10 cellular contexts compared by ENCODE assay signal in the genomic region with DNA sequence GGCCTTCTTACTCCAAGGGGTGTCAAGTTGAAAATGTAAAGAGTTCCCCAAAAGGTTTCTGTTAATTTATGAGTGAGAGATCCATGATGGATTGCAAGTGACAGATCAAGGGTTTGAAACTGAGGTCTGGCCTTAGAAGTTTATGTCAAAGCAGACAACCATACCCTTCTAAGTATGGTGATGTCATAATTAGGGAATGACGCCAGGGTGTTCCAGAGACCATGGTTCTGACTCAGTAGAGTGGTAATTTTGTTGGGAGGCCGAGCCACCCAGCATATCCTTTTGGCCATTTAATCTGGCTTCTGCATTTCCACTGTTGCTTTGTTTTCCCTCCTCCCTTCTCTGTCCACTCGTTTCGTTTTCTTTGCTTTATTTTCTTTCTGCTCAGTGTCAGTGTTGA. TPM values are rescaled to one million over a fixed set of nuclear protein-coding genes. Genes with fewer than 3 reads are reported as not detected.
DNase-seq lines count a peak whose midpoint lies in the region; ATAC-seq and TF ChIP-seq lines count a peak whose summit lies in the region.
"Had no signal": no experiment of that assay in that cellular context is flagged by ENCODE, and none has a peak within 500 bp of the region (broad histone marks: within the 10 kb centered on the region; RNA-seq: fewer than 3 reads in every experiment).

No MANE protein-coding gene starts in this region.

- H3K4me3 Mint-ChIP-seq in activated naive CD8-positive, alpha-beta T cell = peak overlapping the region; percentile 2
- no peak overlapping the region for H3K4me3 Mint-ChIP-seq in activated naive CD8-positive, alpha-beta T cell treated with anti-CD3 and anti-CD28 coated beads for 36 hours
- peak overlapping the region; percentile 100 for H3K4me3 Mint-ChIP-seq in neural crest cell
- H3K4me3 Mint-ChIP-seq: activated naive CD8-positive, alpha-beta T cell treated with anti-CD3 and anti-CD28 coated beads, Interleukin-2, amount 10 ng/mL, durations not matched to agents 7 days and 5 days had no signal

- DNase-seq in activated naive CD8-positive, alpha-beta T cell treated with anti-CD3 and anti-CD28 coated beads for 36 hours = no peak
- DNase-seq in RKO (ENCODE audit: low spot score) (peak; percentile 35), fibroblast of mammary gland (ENCODE audit: low read depth) (peak; percentile 67), neural crest cell (ENCODE audit: low read depth, low spot score) (no peak), midbrain (lab: John Stamatoyannopoulos, UW) (no peak), retina (no peak)
- DNase-seq: activated naive CD8-positive, alpha-beta T cell treated with anti-CD3 and anti-CD28 coated beads, Interleukin-2, amount 10 ng/mL, durations not matched to agents 7 days and 5 days; SHP77 had no signal

- peaks cover 42% of the 10 kb centered on the region for H3K4me1 Mint-ChIP-seq in activated naive CD8-positive, alpha-beta T cell (ENCODE audit: low read depth)
- peaks cover 29% of the 10 kb centered on the region for H3K4me1 Mint-ChIP-seq in activated naive CD8-positive, alpha-beta T cell treated with anti-CD3 and anti-CD28 coated beads for 36 hours
- peaks cover 25% of the 10 kb centered on the region for H3K4me1 Mint-ChIP-seq in neural crest cell

- TF ChIP-seq CTCF in fibroblast of mammary gland (conservative IDR thresholded peaks at IDR 0.05; ENCODE audit: control insufficient read depth, insufficient read depth, low read depth, low read length) = no peak
- TF ChIP-seq CTCF in neural crest cell (conservative IDR thresholded peaks at IDR 0.05) = no peak

- H3K27ac Mint-ChIP-seq in activated naive CD8-positive, alpha-beta T cell = no peak overlapping the region
- no peak overlapping the region for H3K27ac Mint-ChIP-seq in activated naive CD8-positive, alpha-beta T cell treated with anti-CD3 and anti-CD28 coated beads for 36 hours
- no peak overlapping the region for H3K27ac Mint-ChIP-seq in neural crest cell (ENCODE audit: unreplicated experiment)
- H3K27ac Mint-ChIP-seq: activated naive CD8-positive, alpha-beta T cell treated with anti-CD3 and anti-CD28 coated beads, Interleukin-2, amount 10 ng/mL, durations not matched to agents 7 days and 5 days had no signal

- no peaks in the 10 kb centered on the region for H3K9me3 Mint-ChIP-seq in activated naive CD8-positive, alpha-beta T cell (ENCODE audit: low read depth)
- H3K9me3 Mint-ChIP-seq in activated naive CD8-positive, alpha-beta T cell treated with anti-CD3 and anti-CD28 coated beads for 36 hours = no peaks in the 10 kb centered on the region
- no peaks in the 10 kb centered on the region for H3K9me3 Mint-ChIP-seq in neural crest cell
- H3K9me3 Mint-ChIP-seq: activated naive CD8-positive, alpha-beta T cell treated with anti-CD3 and anti-CD28 coated beads, Interleukin-2, amount 10 ng/mL, durations not matched to agents 7 days and 5 days had no signal

- ATAC-seq in HG03025 (IDR thresholded peaks at IDR 0.05; ENCODE audit: low FRiP score, unreplicated experiment) = no peak

- H3K27me3 Mint-ChIP-seq in activated naive CD8-positive, alpha-beta T cell = no peaks in the 10 kb centered on the region
- H3K27me3 Mint-ChIP-seq in activated naive CD8-positive, alpha-beta T cell treated with anti-CD3 and anti-CD28 coated beads for 36 hours = no peaks in the 10 kb centered on the region
- H3K27me3 Mint-ChIP-seq in neural crest cell (ENCODE audit: low read depth) = no peaks in the 10 kb centered on the region
- H3K27me3 Mint-ChIP-seq: activated naive CD8-positive, alpha-beta T cell treated with anti-CD3 and anti-CD28 coated beads, Interleukin-2, amount 10 ng/mL, durations not matched to agents 7 days and 5 days had no signal

- no peak overlapping the region for H3K4me3 ChIP-seq in fibroblast of mammary gland (ENCODE audit: control insufficient read depth, low read depth, low read length)

- H3K36me3 Mint-ChIP-seq in activated naive CD8-positive, alpha-beta T cell = peaks cover 10% of the 10 kb centered on the region
- H3K36me3 Mint-ChIP-seq in activated naive CD8-positive, alpha-beta T cell treated with anti-CD3 and anti-CD28 coated beads for 36 hours = peaks cover 21% of the 10 kb centered on the region
- H3K36me3 Mint-ChIP-seq in neural crest cell (ENCODE audit: low read depth) = peaks cover 6% of the 10 kb centered on the region

RNA-seq across cellular contexts. Expression of a gene that starts 2.7 kb away (rescaled TPM):
- total RNA-seq in activated naive CD8-positive, alpha-beta T cell treated with anti-CD3 and anti-CD28 coated beads for 36 hours = 10 to 100 TPM; 17.1 to 18.5 TPM
- total RNA-seq in neural crest cell = 17.5 and 19.8 TPM in 2 replicates

Comparison
In these comparisons a context has a peak if more than half of its experiments do, and no peak if none do; other contexts are left out.
1. DNase-seq: peak in RKO (single experiment) and fibroblast of mammary gland (single experiment); none in activated naive CD8-positive, alpha-beta T cell treated with anti-CD3 and anti-CD28 coated beads for 36 hours (single experiment), neural crest cell (single experiment), midbrain (single experiment) and retina (single experiment).